16 cellular contexts compared by ENCODE assay signal in genomic region chrX:22206781-22207180, GRCh38.
DNase-seq lines count a peak whose midpoint lies in the region; FAIRE-seq and TF ChIP-seq lines count a peak whose summit lies in the region.
"Had no signal": no experiment of that assay in that cellular context is flagged by ENCODE, and none has a peak within 500 bp of the region (broad histone marks: within the 10 kb centered on the region; RNA-seq: fewer than 3 reads in every experiment).

No MANE protein-coding gene starts in this region.

- H3K27ac ChIP-seq in PC-9, result no peak overlapping the region
- H3K27ac ChIP-seq: 22Rv1 had no signal

- no TSS peak for BruUV-seq in PC-9 (replicated peaks; lab: Mats Ljungman, UMichigan)

- FAIRE-seq in colon (lab: Jason Lieb, UNC), result peak; percentile 18
- no peak for FAIRE-seq in frontal cortex (lab: Jason Lieb, UNC)
- FAIRE-seq: H1 had no signal

- no peaks in the 10 kb centered on the region for H3K27me3 Mint-ChIP-seq in progenitor cell of endocrine pancreas
- H3K27me3 Mint-ChIP-seq: CD4-positive, CD25-positive, alpha-beta regulatory T cell had no signal

- peaks cover 14% of the 10 kb centered on the region for H3K9me3 Mint-ChIP-seq in progenitor cell of endocrine pancreas (ENCODE audit: low read depth)

- peak in 2 of 3 experiments; percentile 9 to 73 for DNase-seq in NCI-H1417 (lab: John Stamatoyannopoulos, UW)
- no peak for DNase-seq in NCI-H1417 treated with DMSO at 0.1 percent for 48 hours (lab: John Stamatoyannopoulos, UW)
- no peak for DNase-seq in HEK293T (ENCODE audit: extremely low spot score)
- no peak for DNase-seq in progenitor cell of endocrine pancreas (ENCODE audit: low spot score, unreplicated experiment)
- DNase-seq in frontal cortex (ENCODE audit: low spot score in 2 of 2), result no peak
- no peak for DNase-seq in PC-9
- DNase-seq: BE2C; C1 segment of cervical spinal cord; CD4-positive, CD25-positive, alpha-beta regulatory T cell; DMS153; DMS79; GDM1; H9 had no signal

- H3K4me2 ChIP-seq in PC-9, result no peak overlapping the region

- intact Hi-C loops in PC-9 (cut with micrococcal nuclease; ENCODE audit: unreplicated experiment), result no loop called here

- no peak overlapping the region for H3K4me3 ChIP-seq in PC-9

- H3F3A ChIP-seq in PC-9 (ENCODE audit: insufficient read depth, low read depth), result no peaks in the 10 kb centered on the region

- H3K36me3 ChIP-seq in PC-9 (ENCODE audit: low read depth), result no peaks in the 10 kb centered on the region
- H3K36me3 ChIP-seq: BE2C had no signal

- H3K9me3 ChIP-seq in PC-9 (ENCODE audit: insufficient read depth, low read depth), result no peaks in the 10 kb centered on the region
- H3K9me3 ChIP-seq: BE2C had no signal

- H4K20me1 ChIP-seq in PC-9 (ENCODE audit: insufficient read depth), result no peaks in the 10 kb centered on the region

- POLR2A ChIA-PET in HEK293T (lab: Yijun Ruan, JAX), result no interaction called here
- POLR2A ChIA-PET in PC-9 (lab: Charles Lee; ENCODE audit: unreplicated experiment), result no interaction called here

- H3K27ac Mint-ChIP-seq in progenitor cell of endocrine pancreas, result peak overlapping the region; percentile 87
- H3K27ac Mint-ChIP-seq: CD4-positive, CD25-positive, alpha-beta regulatory T cell; H9 had no signal

- no peaks in the 10 kb centered on the region for H3K4me1 ChIP-seq in PC-9 (replicated peaks; ENCODE audit: insufficient read depth)
- H3K4me1 ChIP-seq: BE2C had no signal

- H3K4me1 Mint-ChIP-seq in progenitor cell of endocrine pancreas (ENCODE audit: low read depth), result peaks cover 25% of the 10 kb centered on the region
- H3K4me1 Mint-ChIP-seq: CD4-positive, CD25-positive, alpha-beta regulatory T cell had no signal

- H3K36me3 Mint-ChIP-seq in progenitor cell of endocrine pancreas (ENCODE audit: insufficient read depth), result no peaks in the 10 kb centered on the region
- H3K36me3 Mint-ChIP-seq: CD4-positive, CD25-positive, alpha-beta regulatory T cell had no signal

- CTCF ChIA-PET in HEK293T (lab: Yijun Ruan, JAX) (no interaction called here), PC-9 (lab: Charles Lee) (no interaction called here)

- TF ChIP-seq CTCF in progenitor cell of endocrine pancreas (IDR thresholded peaks at IDR 0.05; ENCODE audit: unreplicated experiment) (no peak), PC-9 (conservative IDR thresholded peaks at IDR 0.05) (no peak)

- H3K9me2 ChIP-seq in PC-9 (ENCODE audit: insufficient read depth), result no peaks in the 10 kb centered on the region

- H3K27me3 ChIP-seq in PC-9 (ENCODE audit: insufficient read depth, low read depth), result no peaks in the 10 kb centered on the region
- H3K27me3 ChIP-seq: BE2C had no signal

- H3K79me2 ChIP-seq in PC-9 (ENCODE audit: low read depth), result no peaks in the 10 kb centered on the region

- no peak overlapping the region for H3K4me3 Mint-ChIP-seq in progenitor cell of endocrine pancreas (ENCODE audit: low read depth)
- H3K4me3 Mint-ChIP-seq: CD4-positive, CD25-positive, alpha-beta regulatory T cell; H9 had no signal

- H2AFZ ChIP-seq in PC-9, result no peak overlapping the region

TF ChIP-seq in HEK293T, 16 proteins besides CTCF, POLR2A, EP300 and RAD21:
- TF ChIP-seq FOXA1 (IDR thresholded peaks at IDR 0.05), result no peak
- peak; percentile 81 for TF ChIP-seq PKNOX1 (IDR thresholded peaks at IDR 0.05)

Comparison
In these comparisons a context has a peak if more than half of its experiments do, and no peak if none do; other contexts are left out.
1. DNase-seq: peak in NCI-H1417 (2 of 3); none in NCI-H1417 treated with DMSO at 0.1 percent for 48 hours (single experiment), HEK293T (single experiment), progenitor cell of endocrine pancreas (single experiment), frontal cortex (0 of 2) and PC-9 (0 of 2).